1 cellular context compared by ENCODE assay signal in the genomic region with DNA sequence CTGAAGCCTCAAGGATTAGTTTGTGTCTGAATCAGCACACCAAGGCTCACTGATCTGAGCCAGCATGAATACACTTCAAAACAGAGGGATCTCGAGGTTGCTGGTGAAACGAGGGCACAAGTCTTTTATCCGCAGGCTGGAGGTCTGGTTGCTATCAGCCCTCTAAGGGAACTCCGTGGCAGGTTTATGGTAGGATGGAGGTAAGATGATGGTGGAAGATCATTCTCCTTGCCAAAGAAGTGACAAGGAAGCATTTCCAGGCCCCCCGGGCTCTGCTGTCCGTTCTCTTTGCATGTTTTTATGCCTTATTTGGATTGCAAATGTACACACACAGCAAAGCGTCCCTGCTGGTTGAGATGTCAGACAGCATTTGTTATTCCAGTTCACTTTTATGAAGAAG.
TF ChIP-seq lines count a peak whose summit lies in the region.

No MANE protein-coding gene starts in this region.

TF ChIP-seq in GM23338, 12 proteins besides CTCF, POLR2A, EP300 and RAD21 (continued from another document):
- TF ChIP-seq, protein P1, sequence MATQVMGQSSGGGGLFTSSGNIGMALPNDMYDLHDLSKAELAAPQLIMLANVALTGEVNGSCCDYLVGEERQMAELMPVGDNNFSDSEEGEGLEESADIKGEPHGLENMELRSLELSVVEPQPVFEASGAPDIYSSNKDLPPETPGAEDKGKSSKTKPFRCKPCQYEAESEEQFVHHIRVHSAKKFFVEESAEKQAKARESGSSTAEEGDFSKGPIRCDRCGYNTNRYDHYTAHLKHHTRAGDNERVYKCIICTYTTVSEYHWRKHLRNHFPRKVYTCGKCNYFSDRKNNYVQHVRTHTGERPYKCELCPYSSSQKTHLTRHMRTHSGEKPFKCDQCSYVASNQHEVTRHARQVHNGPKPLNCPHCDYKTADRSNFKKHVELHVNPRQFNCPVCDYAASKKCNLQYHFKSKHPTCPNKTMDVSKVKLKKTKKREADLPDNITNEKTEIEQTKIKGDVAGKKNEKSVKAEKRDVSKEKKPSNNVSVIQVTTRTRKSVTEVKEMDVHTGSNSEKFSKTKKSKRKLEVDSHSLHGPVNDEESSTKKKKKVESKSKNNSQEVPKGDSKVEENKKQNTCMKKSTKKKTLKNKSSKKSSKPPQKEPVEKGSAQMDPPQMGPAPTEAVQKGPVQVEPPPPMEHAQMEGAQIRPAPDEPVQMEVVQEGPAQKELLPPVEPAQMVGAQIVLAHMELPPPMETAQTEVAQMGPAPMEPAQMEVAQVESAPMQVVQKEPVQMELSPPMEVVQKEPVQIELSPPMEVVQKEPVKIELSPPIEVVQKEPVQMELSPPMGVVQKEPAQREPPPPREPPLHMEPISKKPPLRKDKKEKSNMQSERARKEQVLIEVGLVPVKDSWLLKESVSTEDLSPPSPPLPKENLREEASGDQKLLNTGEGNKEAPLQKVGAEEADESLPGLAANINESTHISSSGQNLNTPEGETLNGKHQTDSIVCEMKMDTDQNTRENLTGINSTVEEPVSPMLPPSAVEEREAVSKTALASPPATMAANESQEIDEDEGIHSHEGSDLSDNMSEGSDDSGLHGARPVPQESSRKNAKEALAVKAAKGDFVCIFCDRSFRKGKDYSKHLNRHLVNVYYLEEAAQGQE (IDR thresholded peaks at IDR 0.05; ENCODE audit: unreplicated experiment) = no peak
- TF ChIP-seq, protein P2, sequence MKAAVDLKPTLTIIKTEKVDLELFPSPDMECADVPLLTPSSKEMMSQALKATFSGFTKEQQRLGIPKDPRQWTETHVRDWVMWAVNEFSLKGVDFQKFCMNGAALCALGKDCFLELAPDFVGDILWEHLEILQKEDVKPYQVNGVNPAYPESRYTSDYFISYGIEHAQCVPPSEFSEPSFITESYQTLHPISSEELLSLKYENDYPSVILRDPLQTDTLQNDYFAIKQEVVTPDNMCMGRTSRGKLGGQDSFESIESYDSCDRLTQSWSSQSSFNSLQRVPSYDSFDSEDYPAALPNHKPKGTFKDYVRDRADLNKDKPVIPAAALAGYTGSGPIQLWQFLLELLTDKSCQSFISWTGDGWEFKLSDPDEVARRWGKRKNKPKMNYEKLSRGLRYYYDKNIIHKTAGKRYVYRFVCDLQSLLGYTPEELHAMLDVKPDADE (IDR thresholded peaks at IDR 0.05) = no peak
- TF ChIP-seq ZNF331 (CRISPR knock-in tag; IDR thresholded peaks at IDR 0.05; ENCODE audit: low read depth) (no peak), JUNB (IDR thresholded peaks at IDR 0.05; ENCODE audit: unreplicated experiment) (no peak), EZH2phosphoT487 (IDR thresholded peaks at IDR 0.05; ENCODE audit: unreplicated experiment) (no peak), STAT1 (IDR thresholded peaks at IDR 0.05; ENCODE audit: unreplicated experiment) (no peak), CREB1 (CRISPR knock-in tag; IDR thresholded peaks at IDR 0.05; ENCODE audit: low read depth) (no peak), ZNF114 (CRISPR knock-in tag; IDR thresholded peaks at IDR 0.05) (no peak)
TF ChIP-seq in GM23338: peak in this region for 0.
